ENCODE assay signal across 8 cellular contexts in genomic region chr2:230668184-230668938, GRCh38. TPM values are rescaled to one million over a fixed set of nuclear protein-coding genes. Genes with fewer than 3 reads are reported as not detected.
DNase-seq lines count a peak whose midpoint lies in the region; ATAC-seq, FAIRE-seq and TF ChIP-seq lines count a peak whose summit lies in the region.

No MANE protein-coding gene starts in this region.

- peak; percentile 39 for TF ChIP-seq POLR2A in GM18951 (IDR thresholded peaks at IDR 0.05; ENCODE audit: extremely low read depth, insufficient read depth, insufficient read length)
- TF ChIP-seq POLR2A in esophagus muscularis mucosa (IDR thresholded peaks at IDR 0.05; ENCODE audit: low read depth), result no peak
- no peak for TF ChIP-seq POLR2A in spleen (IDR thresholded peaks at IDR 0.05)

- peak overlapping the region in 7 of 11 experiments; percentile 10 to 52 (median 32); a peak in 9 of 22 replicates for H3K9ac ChIP-seq in BLaER1 treated with 17β-estradiol and CSF1 and Interleukin-3, amounts not matched to agents 10 nM and 100 nM

- no peaks in the 10 kb centered on the region for H4K20me1 ChIP-seq in BLaER1 treated with 17β-estradiol and CSF1 and Interleukin-3, amounts not matched to agents 10 nM and 100 nM

- peak; percentile 96 for DNase-seq in RCC 7860 (ENCODE audit: low spot score)
- no peak for DNase-seq in esophagus muscularis mucosa (ENCODE audit: extremely low spot score)
- peak; percentile 85 for DNase-seq in spleen
- DNase-seq in NCI-H1092 treated with DMSO at 0.1 percent for 48 hours (lab: John Stamatoyannopoulos, UW), result no peak
- DNase-seq in HUDEP-2 (lab: John Stamatoyannopoulos, UW; ENCODE audit: unreplicated experiment in 76 of 76), result no peak

- no peak for TF ChIP-seq EP300 in esophagus muscularis mucosa (IDR thresholded peaks at IDR 0.05)

- TF ChIP-seq CTCF in esophagus muscularis mucosa (IDR thresholded peaks at IDR 0.05) (no peak), spleen (IDR thresholded peaks at IDR 0.05 in 8 of 11, conservative IDR thresholded peaks at IDR 0.05 in 3 of 11) (no peak)

- H3K4me3 ChIP-seq in BLaER1 treated with 17β-estradiol and CSF1 and Interleukin-3, amounts not matched to agents 10 nM and 100 nM, result peak overlapping the region in 2 of 10 experiments; percentile 1 to 17; a peak in 1 of 20 replicates
- H3K4me3 ChIP-seq in esophagus muscularis mucosa (no peak overlapping the region), spleen (peak overlapping the region in 1 of 8 donors; percentile 13)

- no peaks in the 10 kb centered on the region; a peak in 1 of 22 replicates for H3K27me3 ChIP-seq in BLaER1 treated with 17β-estradiol and CSF1 and Interleukin-3, amounts not matched to agents 10 nM and 100 nM
- H3K27me3 ChIP-seq in esophagus muscularis mucosa, result no peaks in the 10 kb centered on the region
- H3K27me3 ChIP-seq in spleen (replicated peaks in 1 of 7), result no peaks in the 10 kb centered on the region

- H3K27ac ChIP-seq in BLaER1 treated with 17β-estradiol and CSF1 and Interleukin-3, amounts not matched to agents 10 nM and 100 nM, result peak overlapping the region; percentile 23 to 77 (median 50); a peak in 21 of 22 replicates
- H3K27ac ChIP-seq in esophagus muscularis mucosa (replicated peaks in 1 of 4), result peak overlapping the region in 3 of 4 donors; percentile 31 to 58 (median 43)
- peak overlapping the region in 7 of 8 donors; percentile 15 to 82 (median 61) for H3K27ac ChIP-seq in spleen

- peak; percentile 28 for ATAC-seq in HG03060 (IDR thresholded peaks at IDR 0.05; ENCODE audit: low read depth, unreplicated experiment)

- FAIRE-seq in RCC 7860 (lab: Jason Lieb, UNC), result peak; percentile 94

- H3K4me1 ChIP-seq in BLaER1 treated with 17β-estradiol and CSF1 and Interleukin-3, amounts not matched to agents 10 nM and 100 nM, result peaks cover 74 to 86% (median 77%) of the 10 kb centered on the region in 10 experiments
- H3K4me1 ChIP-seq in esophagus muscularis mucosa (peaks cover 2 to 14% (median 10%) of the 10 kb centered on the region in 4 donors), spleen (peaks cover 23 to 69% (median 62%) of the 10 kb centered on the region in 6 donors)

- H3K36me3 ChIP-seq in BLaER1 treated with 17β-estradiol and CSF1 and Interleukin-3, amounts not matched to agents 10 nM and 100 nM, result no peaks in the 10 kb centered on the region
- H3K36me3 ChIP-seq in esophagus muscularis mucosa (no peaks in the 10 kb centered on the region), spleen (no peaks in the 10 kb centered on the region)

- H3K4me2 ChIP-seq in BLaER1 treated with 17β-estradiol and CSF1 and Interleukin-3, amounts not matched to agents 10 nM and 100 nM, result peak overlapping the region; percentile 69 to 97 (median 88)

- intact Hi-C loops in esophagus muscularis mucosa (cut with DNase I) (no loop called here), spleen (cut with DNase I; ENCODE audit: low total_unique reads) (no loop called here)

- H3K9me3 ChIP-seq in BLaER1 treated with 17β-estradiol and CSF1 and Interleukin-3, amounts not matched to agents 10 nM and 100 nM (replicated peaks in 1 of 11), result no peaks in the 10 kb centered on the region
- H3K9me3 ChIP-seq in esophagus muscularis mucosa, result no peaks in the 10 kb centered on the region
- no peaks in the 10 kb centered on the region for H3K9me3 ChIP-seq in spleen

- in situ Hi-C loops in GM18951 (cut with MboI; ENCODE audit: low sequenced_read_pairs, unreplicated experiment), result no loop called here

- 76% methylated on average over 12 of the region's 12 CpGs for WGBS in esophagus muscularis mucosa
- WGBS in spleen, 5 donors, result 36 to 48% (median 44%) methylated on average over 12 of the region's 12 CpGs

RNA-seq across cellular contexts. Expression of gene CAB39, which starts 44.3 kb away (rescaled TPM):
- 100 to 1,000 TPM in 1 of 4 donors, 10 to 100 TPM in 3; 73.6 to 105 (median 83.9) TPM for total RNA-seq in esophagus muscularis mucosa
- total RNA-seq in spleen, result 100 to 1,000 TPM in 3 of 7 donors, 10 to 100 TPM in 4; 74.8 to 120 (median 85.1) TPM
- polyA plus RNA-seq in spleen, result 10 to 100 TPM; 24.4 to 42.0 (median 29.8) TPM

Comparison
In these comparisons a context has a peak if more than half of its experiments do, and no peak if none do; other contexts are left out.
1. DNase-seq: peak in RCC 7860 (single experiment) and spleen (single experiment); none in esophagus muscularis mucosa (single experiment), NCI-H1092 treated with DMSO at 0.1 percent for 48 hours (single experiment) and HUDEP-2 (0 of 76).
2. Peak in every context shown above with its lines, with median percentiles within 50 percentile points of each other: H3K27ac ChIP-seq.